Comparison of ENCODE assay signal across 11 cellular contexts in the genomic region with DNA sequence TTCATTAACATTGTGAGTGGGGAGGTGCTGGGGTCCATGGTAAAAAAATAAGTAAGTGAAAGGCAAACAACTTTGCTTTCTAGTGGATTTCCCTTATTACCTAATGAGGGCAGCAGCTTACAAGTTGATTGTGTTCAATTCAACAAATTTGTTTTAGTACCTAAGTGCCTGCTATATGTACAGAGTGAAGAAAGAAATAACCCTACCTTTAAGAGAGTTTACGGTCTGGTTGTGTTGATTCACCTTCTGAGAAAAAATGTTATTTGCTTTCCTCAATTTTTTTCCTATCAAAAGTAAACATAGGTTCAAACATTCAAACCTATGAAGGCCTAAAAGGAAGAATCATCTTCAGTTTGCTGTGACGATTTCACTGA. TPM values are rescaled to one million over a fixed set of nuclear protein-coding genes. Genes with fewer than 3 reads are reported as not detected.
DNase-seq lines count a peak whose midpoint lies in the region; ATAC-seq, FAIRE-seq and TF ChIP-seq lines count a peak whose summit lies in the region.
"Had no signal": no experiment of that assay in that cellular context is flagged by ENCODE, and none has a peak within 500 bp of the region (broad histone marks: within the 10 kb centered on the region; RNA-seq: fewer than 3 reads in every experiment).

No MANE protein-coding gene starts in this region.

- BruUV-seq in HepG2 (replicated peaks; lab: Mats Ljungman, UMichigan) = no TSS peak

- H3K4me3 ChIP-seq in HEK293 (ENCODE audit: low read depth, low read length) (no peak overlapping the region), adipocyte (ENCODE audit: low read length) (no peak overlapping the region), HepG2 (replicated peaks in 1 of 3; ENCODE audit: insufficient read depth in 1 of 3, low read depth in 2 of 3, low read length in 3 of 3) (peak overlapping the region; percentile 87 to 93 (median 88); a peak in 5 of 6 replicates), suprapubic skin (no peak overlapping the region)

- no peaks in the 10 kb centered on the region for H3K36me3 ChIP-seq in HEK293 (ENCODE audit: control insufficient read depth in 2 of 2, insufficient read depth in 1 of 2, low read length in 2 of 2)
- no peaks in the 10 kb centered on the region for H3K36me3 ChIP-seq in adipocyte (ENCODE audit: control insufficient read depth, insufficient read depth, low read length, severe bottlenecking)
- H3K36me3 ChIP-seq in HepG2 (replicated peaks in 1 of 2; ENCODE audit: control insufficient read depth in 1 of 2, insufficient read depth in 2 of 2, low read length in 2 of 2) = no peaks in the 10 kb centered on the region
- no peaks in the 10 kb centered on the region for H3K36me3 ChIP-seq in suprapubic skin

- intact Hi-C loops in HepG2 (cut with micrococcal nuclease; ENCODE audit: unreplicated experiment) = no loop called here

- TF ChIP-seq CTCF in HEK293 (tag by site-specific recombination; IDR thresholded peaks at IDR 0.05) (no peak), HepG2 (CRISPR knock-in tag; IDR thresholded peaks at IDR 0.05) (peak; percentile 37; the same call in 1 of the 2 replicates), suprapubic skin (IDR thresholded peaks at IDR 0.05) (no peak)

- TF ChIP-seq POLR2A in HepG2 (IDR thresholded peaks at IDR 0.05; ENCODE audit: insufficient read depth in 1 of 2, low read depth in 2 of 2, low read length in 2 of 2) (no peak), suprapubic skin (IDR thresholded peaks at IDR 0.05) (no peak)

- peaks cover 23% of the 10 kb centered on the region for H4K20me1 ChIP-seq in HepG2 (ENCODE audit: insufficient read depth, low read length)

- H3K4me1 ChIP-seq in HEK293 (ENCODE audit: control insufficient read depth, insufficient read depth, low read length) (peaks cover 11% of the 10 kb centered on the region), adipocyte (ENCODE audit: control insufficient read depth, insufficient read depth, low read length) (peaks cover 30% of the 10 kb centered on the region), HepG2 (ENCODE audit: insufficient read depth, low read length) (peaks cover 29% of the 10 kb centered on the region), suprapubic skin (peaks cover 35% of the 10 kb centered on the region)

- POLR2A ChIA-PET in HEK293 (lab: Yijun Ruan, JAX) (no interaction called here), HepG2 (lab: Yijun Ruan, JAX) (no interaction called here)

- in situ Hi-C loops in HepG2 (cut with HindIII; ENCODE audit: extremely low pct_ligation_motif_present, low pct_unique_long_range_greater_than_20kb) = no loop called here

- ATAC-seq in HepG2 = no peak
- ATAC-seq in HG03025 (IDR thresholded peaks at IDR 0.05; ENCODE audit: low FRiP score, unreplicated experiment) = no peak
- no peak for ATAC-seq in GM18867 (IDR thresholded peaks at IDR 0.05; ENCODE audit: unreplicated experiment)
- ATAC-seq: HCT116 had no signal

- TF ChIP-seq RAD21 in HepG2 (CRISPR knock-in tag; IDR thresholded peaks at IDR 0.05) = no peak

- H3K27ac ChIP-seq in HEK293 (ENCODE audit: extremely low read depth, low read depth, low read length) (no peak overlapping the region), HepG2 (ENCODE audit: extremely low read length, insufficient read depth, low read length) (peak overlapping the region; percentile 82), suprapubic skin (peak overlapping the region; percentile 96)
- H3K27ac ChIP-seq: epithelial cell of prostate had no signal

- under 1% methylated on average over 2 of the region's 2 CpGs for WGBS in HepG2 (ENCODE audit: low lambda C conversion rate)
- 60% methylated on average over 2 of the region's 2 CpGs for WGBS in suprapubic skin

- H3K4me2 ChIP-seq in HepG2 (ENCODE audit: low read depth, low read length) = peak overlapping the region; percentile 94

- FAIRE-seq in HepG2 (lab: Jason Lieb, UNC) = no peak
- FAIRE-seq: small intestine had no signal

- peaks cover 27% of the 10 kb centered on the region for H3K79me2 ChIP-seq in HepG2 (ENCODE audit: insufficient read depth, low read length)

- H3K27me3 ChIP-seq in adipocyte (replicated peaks; ENCODE audit: control insufficient read depth, insufficient read depth, low read length) (no peaks in the 10 kb centered on the region), HepG2 (ENCODE audit: control insufficient read depth in 1 of 2, insufficient read depth in 2 of 2, low read length in 2 of 2) (no peaks in the 10 kb centered on the region; a peak in 1 of 5 replicates), suprapubic skin (peaks cover 5% of the 10 kb centered on the region)

- CTCF ChIA-PET in HEK293 (lab: Yijun Ruan, JAX) (no interaction called here), HepG2 (lab: Yijun Ruan, JAX; ENCODE audit: low intra/inter-chr PET ratio, low total read pairs) (no interaction called here)

- H3K9ac ChIP-seq in adipocyte (ENCODE audit: low read length) (no peak overlapping the region), HepG2 (ENCODE audit: insufficient read depth, low read depth, low read length) (peak overlapping the region; percentile 83)

- peak; percentile 16 for DNase-seq in adipocyte (ENCODE audit: low read depth)
- peak; percentile 71 for DNase-seq in HepG2 (ENCODE audit: low spot score)
- no peak for DNase-seq in suprapubic skin (ENCODE audit: low spot score in 2 of 2)
- no peak for DNase-seq in GOT3 (lab: John Stamatoyannopoulos, UW)
- DNase-seq: activated CD4-positive, alpha-beta T cell treated with anti-CD3 and anti-CD28 coated beads for 48 hours; small intestine had no signal

- H3K9me3 ChIP-seq in HEK293 (ENCODE audit: control insufficient read depth, insufficient read depth, low read depth, low read length) = no peaks in the 10 kb centered on the region
- H3K9me3 ChIP-seq in adipocyte (ENCODE audit: control insufficient read depth, low read length) = no peaks in the 10 kb centered on the region
- H3K9me3 ChIP-seq in HepG2 (ENCODE audit: low read length) = no peaks in the 10 kb centered on the region
- no peaks in the 10 kb centered on the region for H3K9me3 ChIP-seq in suprapubic skin

- peak overlapping the region; percentile 74 for H2AFZ ChIP-seq in HepG2 (ENCODE audit: low read length)

- TF ChIP-seq EP300 in HepG2 (IDR thresholded peaks at IDR 0.05; ENCODE audit: low read depth in 2 of 2, low read length in 2 of 2) = peak in 1 of 2 experiments; percentile 68; a peak in 1 of 4 replicates
- peak; percentile 28; the same call in 1 of the 2 replicates for TF ChIP-seq EP300 in HepG2 (CRISPR knock-in tag; IDR thresholded peaks at IDR 0.05; ENCODE audit: borderline replicate concordance)
- no peak for TF ChIP-seq EP300 in suprapubic skin (IDR thresholded peaks at IDR 0.05)

TF ChIP-seq in HEK293, 187 proteins besides CTCF, POLR2A, EP300 and RAD21:
- peak; percentile 29; the same call in 1 of the 2 replicates for TF ChIP-seq ZNF335 (tag by site-specific recombination; conservative IDR thresholded peaks at IDR 0.05)
- no peak for TF ChIP-seq ZNF571 (tag by site-specific recombination; IDR thresholded peaks at IDR 0.05)
TF ChIP-seq in HEK293: peak in this region for 1.

TF ChIP-seq in HepG2, 621 proteins besides CTCF, POLR2A, EP300 and RAD21 (continues in another document):
- TF ChIP-seq RARG (CRISPR knock-in tag; IDR thresholded peaks at IDR 0.05; ENCODE audit: low read depth) (no peak; the same call in 1 of the 2 replicates), ZEB1 (IDR thresholded peaks at IDR 0.05; ENCODE audit: insufficient replicate concordance, low read depth) (no peak)
- TF ChIP-seq, protein P1, sequence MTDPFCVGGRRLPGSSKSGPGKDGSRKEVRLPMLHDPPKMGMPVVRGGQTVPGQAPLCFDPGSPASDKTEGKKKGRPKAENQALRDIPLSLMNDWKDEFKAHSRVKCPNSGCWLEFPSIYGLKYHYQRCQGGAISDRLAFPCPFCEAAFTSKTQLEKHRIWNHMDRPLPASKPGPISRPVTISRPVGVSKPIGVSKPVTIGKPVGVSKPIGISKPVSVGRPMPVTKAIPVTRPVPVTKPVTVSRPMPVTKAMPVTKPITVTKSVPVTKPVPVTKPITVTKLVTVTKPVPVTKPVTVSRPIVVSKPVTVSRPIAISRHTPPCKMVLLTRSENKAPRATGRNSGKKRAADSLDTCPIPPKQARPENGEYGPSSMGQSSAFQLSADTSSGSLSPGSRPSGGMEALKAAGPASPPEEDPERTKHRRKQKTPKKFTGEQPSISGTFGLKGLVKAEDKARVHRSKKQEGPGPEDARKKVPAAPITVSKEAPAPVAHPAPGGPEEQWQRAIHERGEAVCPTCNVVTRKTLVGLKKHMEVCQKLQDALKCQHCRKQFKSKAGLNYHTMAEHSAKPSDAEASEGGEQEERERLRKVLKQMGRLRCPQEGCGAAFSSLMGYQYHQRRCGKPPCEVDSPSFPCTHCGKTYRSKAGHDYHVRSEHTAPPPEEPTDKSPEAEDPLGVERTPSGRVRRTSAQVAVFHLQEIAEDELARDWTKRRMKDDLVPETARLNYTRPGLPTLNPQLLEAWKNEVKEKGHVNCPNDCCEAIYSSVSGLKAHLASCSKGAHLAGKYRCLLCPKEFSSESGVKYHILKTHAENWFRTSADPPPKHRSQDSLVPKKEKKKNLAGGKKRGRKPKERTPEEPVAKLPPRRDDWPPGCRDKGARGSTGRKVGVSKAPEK (CRISPR knock-in tag; IDR thresholded peaks at IDR 0.05; ENCODE audit: borderline replicate concordance) = no peak

RNA-seq across cellular contexts. Expression of a gene that starts 1.6 kb away (rescaled TPM):
- total RNA-seq in HepG2 (2016; rRNA removed; fragmentation: Illumina TruSeq; extraction: Trizol) (139 and 299 TPM in 2 replicates), suprapubic skin (100 to 1,000 TPM; 173 to 250 (median 203) TPM)
- 7.6 and 9.0 TPM in 2 replicates for total RNA-seq in HepG2 (2016; cell fraction: cytosol; rRNA removed; fragmentation: Illumina TruSeq; extraction: Trizol; ENCODE audit: low read depth)
- total RNA-seq in HepG2 (2016; cell fraction: insoluble cytoplasmic fraction; rRNA removed; fragmentation: Illumina TruSeq; extraction: Trizol) = 109 and 295 TPM in 2 replicates
- total RNA-seq in HepG2 (2016; cell fraction: membrane; rRNA removed; fragmentation: Illumina TruSeq; extraction: Trizol) = 27.1 and 31.5 TPM in 2 replicates
- 441 and 497 TPM in 2 replicates for total RNA-seq in HepG2 (2016; cell fraction: nucleus; rRNA removed; fragmentation: Illumina TruSeq; extraction: Trizol)
- polyA plus RNA-seq in HepG2 (2011; rRNA removed) = 123 and 127 TPM in 2 replicates
- 37.4 and 38.8 TPM in 2 replicates for polyA plus RNA-seq in HepG2 (2011; cell fraction: cytosol; rRNA removed)
- 594 and 623 TPM in 2 replicates for polyA plus RNA-seq in HepG2 (2011; cell fraction: nucleus; rRNA removed)
- 212 and 223 TPM in 2 replicates for polyA plus RNA-seq in HepG2 (2012)
- 3.3 and 4.0 TPM in 2 replicates for polyA plus RNA-seq in HepG2 (2016; cell fraction: cytosol; fragmentation: Illumina TruSeq; extraction: Trizol; ENCODE audit: low read depth)
- polyA plus RNA-seq in HepG2 (2016; cell fraction: insoluble cytoplasmic fraction; fragmentation: Illumina TruSeq; extraction: Trizol; ENCODE audit: low read depth) = 55.3 and 74.4 TPM in 2 replicates
- 9.0 and 11.0 TPM in 2 replicates for polyA plus RNA-seq in HepG2 (2016; cell fraction: membrane; fragmentation: Illumina TruSeq; extraction: Trizol; ENCODE audit: low read depth)
- 381 and 401 TPM in 2 replicates for polyA plus RNA-seq in HepG2 (2016; cell fraction: nucleus; fragmentation: Illumina TruSeq; extraction: Trizol; ENCODE audit: insufficient read depth, low read depth)
- 53.9 and 245 TPM in 2 replicates for polyA minus RNA-seq in HepG2 (2011; rRNA and poly(A)+ RNA removed; ENCODE audit: low replicate concordance)
- 129 and 133 TPM in 2 replicates for polyA minus RNA-seq in HepG2 (2011; cell fraction: cytosol; rRNA and poly(A)+ RNA removed)
- polyA minus RNA-seq in HepG2 (2011; cell fraction: nucleus; rRNA and poly(A)+ RNA removed) = 957 and 1,039 TPM in 2 replicates

Comparison
In these comparisons a context has a peak if more than half of its experiments do, and no peak if none do; other contexts are left out.
1. H3K4me3 ChIP-seq: peak in HepG2 (3 of 3); none in HEK293 (single experiment), adipocyte (single experiment) and suprapubic skin (single experiment).
2. DNase-seq: peak in adipocyte (single experiment) and HepG2 (single experiment); none in suprapubic skin (0 of 2) and GOT3 (single experiment).